In genomic region chr2:42909966-42910365, GRCh38 we compare ENCODE assay signal across 22 cellular contexts.
DNase-seq lines count a peak whose midpoint lies in the region; ATAC-seq and TF ChIP-seq lines count a peak whose summit lies in the region.
"Had no signal": no experiment of that assay in that cellular context is flagged by ENCODE, and none has a peak within 500 bp of the region (broad histone marks: within the 10 kb centered on the region; RNA-seq: fewer than 3 reads in every experiment).

No MANE protein-coding gene starts in this region.

- no peak overlapping the region for H4K91ac ChIP-seq in neuronal stem cell (ENCODE audit: low read depth, low read length, poor library complexity)

- H3K27ac ChIP-seq in gastroesophageal sphincter: peak overlapping the region in 3 of 4 donors; percentile 59 to 87 (median 86)
- no peak overlapping the region for H3K27ac ChIP-seq in neuronal stem cell (replicated peaks; ENCODE audit: low read length)
- H3K27ac ChIP-seq: 22Rv1, C4-2B, PC-9, SJSA1 had no signal

- H3K79me1 ChIP-seq in neuronal stem cell (ENCODE audit: low read depth, low read length): no peaks in the 10 kb centered on the region

- no peak overlapping the region for H3K9ac ChIP-seq in neuronal stem cell (ENCODE audit: low read depth, low read length, poor library complexity)

- 71 to 90% methylated on average over 7 of the region's 7 CpGs for WGBS in gastroesophageal sphincter (ENCODE audit: low coverage in 1 of 2), 2 donors
- WGBS in neuronal stem cell (ENCODE audit: extremely low coverage in 2 of 2, insufficient read length in 2 of 2, insufficient replicate concordance in 1 of 2), 2 donors: no CpG with 5 or more reads among the region's 7 CpGs

- H3K27me3 ChIP-seq in gastroesophageal sphincter: no peaks in the 10 kb centered on the region
- H3K27me3 ChIP-seq in neuronal stem cell (ENCODE audit: control insufficient read depth in 3 of 3, insufficient read depth in 3 of 3, low read depth in 1 of 3, low read length in 3 of 3): no peaks in the 10 kb centered on the region
- H3K27me3 ChIP-seq: SJSA1 had no signal

- H3K23ac ChIP-seq in neuronal stem cell (ENCODE audit: low read depth, low read length, poor library complexity): no peak overlapping the region

- H2AK5ac ChIP-seq in neuronal stem cell (ENCODE audit: low read depth, low read length): no peak overlapping the region

- H3K4ac ChIP-seq in neuronal stem cell (ENCODE audit: low read length): no peak overlapping the region

- no peak overlapping the region for H2BK5ac ChIP-seq in neuronal stem cell (ENCODE audit: low read length)

- peaks cover 14 to 62% (median 40%) of the 10 kb centered on the region in 3 donors for H3K4me1 ChIP-seq in gastroesophageal sphincter
- peaks cover 13 to 25% of the 10 kb centered on the region in 2 donors for H3K4me1 ChIP-seq in neuronal stem cell (ENCODE audit: control insufficient read depth in 2 of 2, insufficient read depth in 1 of 2, low read depth in 1 of 2, low read length in 2 of 2)

- H3K9me3 ChIP-seq in gastroesophageal sphincter: no peaks in the 10 kb centered on the region
- H3K9me3 ChIP-seq in neuronal stem cell (replicated peaks in 1 of 2; ENCODE audit: control insufficient read depth in 2 of 2, insufficient read depth in 1 of 2, low read depth in 1 of 2, low read length in 2 of 2): no peaks in the 10 kb centered on the region
- H3K9me3 ChIP-seq: Caco-2 had no signal

- H2BK120ac ChIP-seq in neuronal stem cell (ENCODE audit: low read depth, low read length): no peak overlapping the region

- H3K4me3 ChIP-seq in gastroesophageal sphincter: no peak overlapping the region
- H3K4me3 ChIP-seq in neuronal stem cell (ENCODE audit: low read length in 2 of 2): no peak overlapping the region
- H3K4me3 ChIP-seq: PC-9, SJSA1 had no signal

- H3K36me3 ChIP-seq in gastroesophageal sphincter (no peaks in the 10 kb centered on the region), neuronal stem cell (replicated peaks in 1 of 2; ENCODE audit: control insufficient read depth in 2 of 2, insufficient read depth in 2 of 2, low read length in 2 of 2) (no peaks in the 10 kb centered on the region)
- H3K36me3 ChIP-seq: SJSA1 had no signal

- no peak overlapping the region for H2BK15ac ChIP-seq in neuronal stem cell (ENCODE audit: low read length)

- peak overlapping the region; percentile 22 for H3K18ac ChIP-seq in neuronal stem cell (ENCODE audit: low read length)

- H2AFZ ChIP-seq in neuronal stem cell (ENCODE audit: low read length): no peak overlapping the region
- H2AFZ ChIP-seq: PC-9 had no signal

- ATAC-seq in gastroesophageal sphincter: no peak
- ATAC-seq: CD8-positive, alpha-beta T cell; HepG2 had no signal

- TF ChIP-seq EP300 in gastroesophageal sphincter (IDR thresholded peaks at IDR 0.05): no peak

- no peak overlapping the region for H3K14ac ChIP-seq in neuronal stem cell (ENCODE audit: low read length)

- no peak overlapping the region for H3K4me2 ChIP-seq in neuronal stem cell (ENCODE audit: insufficient read depth, low read length, poor library complexity, severe bottlenecking)
- H3K4me2 ChIP-seq: PC-9 had no signal

- no peak overlapping the region for H4K8ac ChIP-seq in neuronal stem cell (ENCODE audit: low read depth, low read length)

- TF ChIP-seq POLR2A in gastroesophageal sphincter (IDR thresholded peaks at IDR 0.05): no peak

- no peak overlapping the region for H2BK12ac ChIP-seq in neuronal stem cell (ENCODE audit: low read length)

- DNase-seq in activated effector memory CD4-positive, alpha-beta T cell treated with anti-CD3 and anti-CD28 coated beads, Interleukin-2, amount 50 U/mL, for 16 hours: peak; percentile 42
- no peak for DNase-seq in activated effector memory CD4-positive, alpha-beta T cell treated with Interleukin-2 at 50 U/mL for 16 hours
- DNase-seq in neuronal stem cell (ENCODE audit: low spot score) (no peak), GM19240 (ENCODE audit: insufficient read length, low spot score) (no peak), NCI-H2171 treated with DMSO at 0.1 percent for 48 hours (lab: John Stamatoyannopoulos, UW) (no peak)
- DNase-seq in activated naive CD4-positive, alpha-beta T cell treated with anti-CD3 and anti-CD28 coated beads, Interleukin-2, amount 50 U/mL, for 16 hours: no peak
- DNase-seq: Caco-2; CD8-positive, alpha-beta T cell; KBM-7; MV-4-11; NCI-H1105; NCI-H146; NCI-H446 treated with DMSO at 0.1 percent for 48 hours; NCI-H526; NCI-H82; NK-92 treated with Interleukin-12 subunit alpha and Interleukin-12 subunit beta, amount 100 ng/mL, for 24 hours; PC-9 had no signal

- no peak for TF ChIP-seq CTCF in gastroesophageal sphincter (IDR thresholded peaks at IDR 0.05)
